In the genomic region with DNA sequence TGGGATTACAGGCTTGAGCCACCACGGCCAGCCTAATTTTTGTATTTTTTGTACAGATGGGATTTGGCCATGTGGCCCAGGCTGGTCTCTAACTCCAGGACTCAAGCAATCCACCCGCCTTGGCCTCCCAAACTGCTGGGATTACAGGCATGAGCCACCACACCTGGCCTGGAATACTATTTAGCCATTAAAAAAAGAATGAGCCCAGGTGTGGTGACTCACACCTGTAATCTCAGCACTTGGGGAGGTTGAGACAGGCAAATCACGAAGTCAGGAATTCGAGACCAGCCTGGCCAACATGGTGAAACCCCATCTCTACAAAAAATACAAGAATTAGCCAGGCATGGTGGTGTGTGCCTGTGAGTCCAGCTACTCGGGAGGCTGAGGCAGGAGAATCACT, we compare ENCODE assay signal across 6 cellular contexts. TPM values are rescaled to one million over a fixed set of nuclear protein-coding genes. Genes with fewer than 3 reads are reported as not detected.
"Had no signal": no experiment of that assay in that cellular context is flagged by ENCODE, and none has a peak within 500 bp of the region (broad histone marks: within the 10 kb centered on the region; RNA-seq: fewer than 3 reads in every experiment).

No MANE protein-coding gene starts in this region.

RNA-seq across cellular contexts. Expression of gene ACER1, which starts 17.8 kb away (rescaled TPM):
- total RNA-seq: HepG2, HT-29, HT1080, IMR-90, K562 had no signal
- polyA plus RNA-seq: HepG2, IgD-negative memory B cell, IMR-90, K562 had no signal
